ENCODE assay signal across 28 cellular contexts in the genomic region with DNA sequence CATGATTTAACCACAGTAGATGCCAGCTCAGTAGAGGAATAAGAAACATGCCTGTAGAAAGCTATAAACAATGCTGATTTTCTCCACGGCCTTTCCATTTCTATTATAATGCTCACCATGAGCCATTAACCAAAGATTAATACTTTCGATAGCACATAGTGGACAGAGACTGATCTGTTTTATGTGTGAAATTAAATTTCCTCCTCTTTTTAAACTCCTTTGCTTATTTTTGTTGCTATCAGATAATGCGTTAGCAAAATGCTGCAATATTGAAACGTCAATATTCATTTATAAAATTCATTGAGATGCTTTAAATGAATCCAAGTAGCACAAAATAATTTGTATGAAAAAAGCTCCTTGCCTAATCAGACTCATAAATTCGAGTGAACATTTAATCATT.
"Had no signal": no experiment of that assay in that cellular context is flagged by ENCODE, and none has a peak within 500 bp of the region (broad histone marks: within the 10 kb centered on the region; RNA-seq: fewer than 3 reads in every experiment).

No MANE protein-coding gene starts in this region.

- FAIRE-seq: small intestine, urothelium cell line had no signal

- H3K9ac ChIP-seq: neural progenitor cell, parathyroid adenoma had no signal

- H3K4me2 ChIP-seq: neural progenitor cell had no signal

- H3K79me2 ChIP-seq: parathyroid adenoma had no signal

- H3K27ac ChIP-seq: neural progenitor cell, ovary, parathyroid adenoma, psoas muscle, right lobe of liver, sigmoid colon, stomach, thoracic aorta, thyroid gland, tibial nerve, upper lobe of left lung, vagina had no signal

- DNase-seq: occipital lobe; ovary; posterior cingulate gyrus; psoas muscle; right cardiac atrium; right lobe of liver; sigmoid colon; small intestine; stimulated activated CD4-positive, alpha-beta T cell treated with anti-CD3 and anti-CD28 coated beads, Interleukin-15, amount 100 ng/mL, for 24 hours; stimulated activated CD4-positive, alpha-beta T cell treated with anti-CD3 and anti-CD28 coated beads, Interleukin-2, amount 100 ng/mL, for 24 hours; stimulated activated CD4-positive, alpha-beta T cell treated with anti-CD3 and anti-CD28 coated beads, Interleukin-2, amount 100 ng/mL, for 48 hours; stimulated activated CD4-positive, alpha-beta T cell treated with anti-CD3 and anti-CD28 coated beads, Interleukin-4, amount 100 ng/mL, for 24 hours; stimulated activated naive B cell treated with anti-CD40 and anti-IgM and Interleukin-4, amounts not matched to agents 10 μg/mL and 1 μg/mL and 100 μg/mL, for 72 hours; stimulated activated naive CD4-positive, alpha-beta T cell treated with Interleukin-2 at 50 U/mL for 16 hours; stomach; thyroid gland; trophoblast cell; upper lobe of left lung had no signal

- H3K27me3 Mint-ChIP-seq: progenitor cell of endocrine pancreas; stimulated activated naive B cell treated with anti-CD40 and anti-IgM and Interleukin-4, amounts not matched to agents 10 μg/mL and 1 μg/mL and 100 μg/mL, for 72 hours; stimulated activated naive CD8-positive, alpha-beta T cell treated with anti-CD3 and anti-CD28 coated beads, Interleukin-15, Interleukin-2, amounts not matched to agents 100 ng/mL and 50 ng/mL, for 24 hours had no signal

- H3K4me1 ChIP-seq: neural progenitor cell, parathyroid adenoma, psoas muscle, right lobe of liver, sigmoid colon, stomach, thyroid gland, tibial nerve, upper lobe of left lung, vagina had no signal

- H3K4me3 ChIP-seq: neural progenitor cell, ovary, psoas muscle, right lobe of liver, sigmoid colon, stomach, thoracic aorta, thyroid gland, tibial nerve, upper lobe of left lung, vagina had no signal

- ATAC-seq: psoas muscle; right cardiac atrium; right lobe of liver; stimulated activated effector memory CD8-positive, alpha-beta T cell treated with anti-CD3 and anti-CD28 coated beads, Interleukin-12 subunit alpha, Interleukin-12 subunit beta, amount 100 ng/mL, for 72 hours; stimulated activated naive B cell treated with anti-CD40 and anti-IgM and Interleukin-4, amounts not matched to agents 10 μg/mL and 1 μg/mL and 100 μg/mL, for 72 hours had no signal

- H3K27ac Mint-ChIP-seq: nephron; neural progenitor cell; progenitor cell of endocrine pancreas; stimulated activated effector memory CD8-positive, alpha-beta T cell treated with anti-CD3 and anti-CD28 coated beads, Interleukin-12 subunit alpha, Interleukin-12 subunit beta, amount 100 ng/mL, for 72 hours; stimulated activated naive B cell treated with anti-CD40 and anti-IgM and Interleukin-4, amounts not matched to agents 10 μg/mL and 1 μg/mL and 100 μg/mL, for 72 hours; stimulated activated naive CD8-positive, alpha-beta T cell treated with anti-CD3 and anti-CD28 coated beads, Interleukin-15, Interleukin-2, amounts not matched to agents 100 ng/mL and 50 ng/mL, for 24 hours had no signal

- H3K27me3 ChIP-seq: neural progenitor cell, ovary, right lobe of liver, sigmoid colon, stomach, thyroid gland, tibial nerve, upper lobe of left lung, vagina had no signal

- H3K36me3 ChIP-seq: neural progenitor cell, ovary, right lobe of liver, sigmoid colon, stomach, thoracic aorta, thyroid gland, tibial nerve, upper lobe of left lung, vagina had no signal

- H3K4me3 Mint-ChIP-seq: nephron; neural progenitor cell; stimulated activated effector memory CD8-positive, alpha-beta T cell treated with anti-CD3 and anti-CD28 coated beads, Interleukin-12 subunit alpha, Interleukin-12 subunit beta, amount 100 ng/mL, for 72 hours; stimulated activated naive B cell treated with anti-CD40 and anti-IgM and Interleukin-4, amounts not matched to agents 10 μg/mL and 1 μg/mL and 100 μg/mL, for 72 hours; stimulated activated naive CD8-positive, alpha-beta T cell treated with anti-CD3 and anti-CD28 coated beads, Interleukin-15, Interleukin-2, amounts not matched to agents 100 ng/mL and 50 ng/mL, for 24 hours had no signal

- H2AFZ ChIP-seq: neural progenitor cell, parathyroid adenoma had no signal

- H3K36me3 Mint-ChIP-seq: neural progenitor cell; stimulated activated effector memory CD8-positive, alpha-beta T cell treated with anti-CD3 and anti-CD28 coated beads, Interleukin-12 subunit alpha, Interleukin-12 subunit beta, amount 100 ng/mL, for 72 hours had no signal

- H3K4me1 Mint-ChIP-seq: nephron; neural progenitor cell; stimulated activated effector memory CD8-positive, alpha-beta T cell treated with anti-CD3 and anti-CD28 coated beads, Interleukin-12 subunit alpha, Interleukin-12 subunit beta, amount 100 ng/mL, for 72 hours had no signal

- H3K9me3 ChIP-seq: ovary, psoas muscle, right lobe of liver, sigmoid colon, thoracic aorta, thyroid gland, tibial nerve, upper lobe of left lung, vagina had no signal
